11 cellular contexts compared by ENCODE assay signal in the genomic region with DNA sequence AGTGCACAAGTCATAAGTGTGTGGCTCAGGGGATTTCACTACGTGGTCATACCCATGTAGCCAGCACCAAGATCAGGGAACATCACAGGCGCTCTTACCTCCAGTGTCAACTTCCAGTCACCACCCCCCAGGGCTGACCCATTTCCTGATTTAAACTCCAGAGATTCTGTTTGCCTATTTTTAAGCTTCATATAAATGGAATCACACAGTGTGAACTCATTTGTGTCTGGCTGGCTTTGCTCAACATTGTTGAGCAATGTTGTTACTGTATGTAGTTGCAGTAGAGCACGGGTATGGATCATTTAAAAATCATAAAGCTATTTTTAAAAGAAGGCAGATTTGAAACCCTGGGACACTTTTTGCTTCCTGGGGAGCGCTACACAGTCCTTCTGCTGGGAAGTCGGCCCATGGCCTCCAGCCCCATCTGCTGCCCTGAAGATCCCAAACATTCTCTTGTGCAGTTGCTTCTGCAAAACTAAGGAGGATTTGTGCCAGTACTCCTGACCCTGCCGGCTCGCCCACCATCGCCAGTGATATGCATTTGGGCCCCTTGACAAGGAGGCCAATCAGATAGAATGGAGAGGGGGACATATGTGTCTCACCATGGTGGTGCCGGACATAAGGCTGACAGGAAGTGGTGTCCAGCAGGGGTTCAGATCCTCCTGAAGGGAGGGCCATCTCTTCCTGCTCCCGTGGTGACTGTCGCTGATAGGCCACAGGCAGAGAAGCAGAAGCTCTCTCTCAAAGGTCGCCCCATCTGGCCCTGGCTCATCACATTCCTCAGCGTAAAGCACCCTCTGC. TPM values are rescaled to one million over a fixed set of nuclear protein-coding genes. Genes with fewer than 3 reads are reported as not detected.
DNase-seq lines count a peak whose midpoint lies in the region; ATAC-seq, FAIRE-seq and TF ChIP-seq lines count a peak whose summit lies in the region.
"Had no signal": no experiment of that assay in that cellular context is flagged by ENCODE, and none has a peak within 500 bp of the region (broad histone marks: within the 10 kb centered on the region; RNA-seq: fewer than 3 reads in every experiment).

No MANE protein-coding gene starts in this region.

- intact Hi-C loops in activated CD8-positive, alpha-beta T cell treated with anti-CD3 and anti-CD28 coated beads for 36 hours (cut with micrococcal nuclease), result no loop called here
- intact Hi-C loops in upper lobe of right lung (cut with DNase I), result no loop called here
- intact Hi-C loops in activated T-helper 1 cell treated with anti-CD3 and anti-CD28 coated beads, Interleukin-12 subunit alpha, Interleukin-12 subunit beta, Interleukin-2, Interleukin-4 antibody, amounts not matched to agents 30 ng/mL and 10 ng/mL and 1 ng/mL, durations not matched to agents 14 hours and 24 hours and 36 hours (cut with micrococcal nuclease), result no loop called here

- H3K27ac Mint-ChIP-seq in activated CD8-positive, alpha-beta T cell treated with anti-CD3 and anti-CD28 coated beads, Interleukin-2, amount 10 ng/mL, durations not matched to agents 7 days and 5 days, result no peak overlapping the region
- no peak overlapping the region for H3K27ac Mint-ChIP-seq in activated CD8-positive, alpha-beta T cell treated with anti-CD3 and anti-CD28 coated beads for 36 hours
- H3K27ac Mint-ChIP-seq in astrocyte (ENCODE audit: unreplicated experiment), result no peak overlapping the region
- H3K27ac Mint-ChIP-seq in activated T-helper 1 cell treated with anti-CD3 and anti-CD28 coated beads, Interleukin-12 subunit alpha, Interleukin-12 subunit beta, Interleukin-2, Interleukin-4 antibody, amounts not matched to agents 30 ng/mL and 10 ng/mL and 1 ng/mL, durations not matched to agents 14 hours and 24 hours and 36 hours, result no peak overlapping the region

- peak overlapping the region; percentile 9 for H3K4me2 ChIP-seq in astrocyte (ENCODE audit: low read length)

- peaks cover 31% of the 10 kb centered on the region for H3K4me1 ChIP-seq in astrocyte (ENCODE audit: insufficient read depth, low read length)
- peaks cover 33% of the 10 kb centered on the region for H3K4me1 ChIP-seq in upper lobe of right lung

- peak; percentile 18 for DNase-seq in activated CD8-positive, alpha-beta T cell treated with anti-CD3 and anti-CD28 coated beads, Interleukin-2, amount 10 ng/mL, durations not matched to agents 7 days and 5 days
- no peak for DNase-seq in activated CD8-positive, alpha-beta T cell treated with anti-CD3 and anti-CD28 coated beads for 36 hours
- DNase-seq in astrocyte (ENCODE audit: low read depth), result no peak
- DNase-seq in left lobe of liver (ENCODE audit: low spot score), result peak; percentile 38
- DNase-seq in upper lobe of right lung, result no peak
- DNase-seq in SW 1271 (lab: John Stamatoyannopoulos, UW), result no peak
- DNase-seq in activated T-helper 1 cell treated with anti-CD3 and anti-CD28 coated beads, Interleukin-12 subunit alpha, Interleukin-12 subunit beta, Interleukin-2, Interleukin-4 antibody, amounts not matched to agents 30 ng/mL and 10 ng/mL and 1 ng/mL, durations not matched to agents 14 hours and 24 hours and 36 hours (ENCODE audit: low spot score), result no peak
- DNase-seq in DMS114 treated with DMSO at 0.1 percent for 48 hours (lab: John Stamatoyannopoulos, UW; ENCODE audit: unreplicated experiment), result no peak

- H2AFZ ChIP-seq in astrocyte (ENCODE audit: low read depth, low read length), result peak overlapping the region; percentile 49

- H3K27me3 Mint-ChIP-seq in activated CD8-positive, alpha-beta T cell treated with anti-CD3 and anti-CD28 coated beads, Interleukin-2, amount 10 ng/mL, durations not matched to agents 7 days and 5 days (ENCODE audit: low read depth), result peaks cover 20% of the 10 kb centered on the region
- H3K27me3 Mint-ChIP-seq in activated CD8-positive, alpha-beta T cell treated with anti-CD3 and anti-CD28 coated beads for 36 hours, result peaks cover 8% of the 10 kb centered on the region
- peaks cover 4% of the 10 kb centered on the region for H3K27me3 Mint-ChIP-seq in astrocyte (ENCODE audit: low read depth, unreplicated experiment)
- H3K27me3 Mint-ChIP-seq in activated T-helper 1 cell treated with anti-CD3 and anti-CD28 coated beads, Interleukin-12 subunit alpha, Interleukin-12 subunit beta, Interleukin-2, Interleukin-4 antibody, amounts not matched to agents 30 ng/mL and 10 ng/mL and 1 ng/mL, durations not matched to agents 14 hours and 24 hours and 36 hours (ENCODE audit: insufficient read depth), result peaks cover 12% of the 10 kb centered on the region

- no peaks in the 10 kb centered on the region for H3K27me3 ChIP-seq in astrocyte (ENCODE audit: insufficient read depth, low read length)
- H3K27me3 ChIP-seq in upper lobe of right lung, result peaks cover 6% of the 10 kb centered on the region

- H3K4me3 ChIP-seq in astrocyte (ENCODE audit: insufficient read depth, low read depth, low read length), result no peak overlapping the region
- H3K4me3 ChIP-seq in upper lobe of right lung, result no peak overlapping the region
- H3K4me3 ChIP-seq: SJSA1, skin epidermis had no signal

- no peaks in the 10 kb centered on the region for H3K9me3 Mint-ChIP-seq in activated CD8-positive, alpha-beta T cell treated with anti-CD3 and anti-CD28 coated beads, Interleukin-2, amount 10 ng/mL, durations not matched to agents 7 days and 5 days (ENCODE audit: insufficient read depth)
- peaks cover 3% of the 10 kb centered on the region for H3K9me3 Mint-ChIP-seq in activated CD8-positive, alpha-beta T cell treated with anti-CD3 and anti-CD28 coated beads for 36 hours
- H3K9me3 Mint-ChIP-seq in astrocyte (ENCODE audit: unreplicated experiment), result peaks cover 2% of the 10 kb centered on the region
- H3K9me3 Mint-ChIP-seq in activated T-helper 1 cell treated with anti-CD3 and anti-CD28 coated beads, Interleukin-12 subunit alpha, Interleukin-12 subunit beta, Interleukin-2, Interleukin-4 antibody, amounts not matched to agents 30 ng/mL and 10 ng/mL and 1 ng/mL, durations not matched to agents 14 hours and 24 hours and 36 hours, result no peaks in the 10 kb centered on the region

- CTCF ChIA-PET in activated CD8-positive, alpha-beta T cell treated with anti-CD3 and anti-CD28 coated beads, Interleukin-2, amount 10 ng/mL, durations not matched to agents 7 days and 5 days (lab: Charles Lee), result interaction anchor here (0.9 to 1.1 kb wide), 2 partner anchors 23 to 132 kb away, joined by 3 read pairs; no protein-coding TSS in a partner anchor
- CTCF ChIA-PET in activated CD8-positive, alpha-beta T cell treated with anti-CD3 and anti-CD28 coated beads for 36 hours (lab: Charles Lee), result no interaction called here

- FAIRE-seq in astrocyte (lab: Jason Lieb, UNC), result no peak

- H3K27ac ChIP-seq in astrocyte (ENCODE audit: low read depth, low read length), result no peak overlapping the region
- H3K27ac ChIP-seq in upper lobe of right lung, result no peak overlapping the region
- H3K27ac ChIP-seq: SJSA1 had no signal

- POLR2A ChIA-PET in activated CD8-positive, alpha-beta T cell treated with anti-CD3 and anti-CD28 coated beads, Interleukin-2, amount 10 ng/mL, durations not matched to agents 7 days and 5 days (lab: Charles Lee), result no interaction called here
- POLR2A ChIA-PET in activated CD8-positive, alpha-beta T cell treated with anti-CD3 and anti-CD28 coated beads for 36 hours (lab: Charles Lee), result no interaction called here

- H3K9me3 ChIP-seq in astrocyte (ENCODE audit: insufficient read depth, low read depth, low read length) (peaks cover 5% of the 10 kb centered on the region), upper lobe of right lung (peaks cover under 1% of the 10 kb centered on the region)
- H3K9me3 ChIP-seq: SJSA1 had no signal

- TF ChIP-seq CTCF in activated CD8-positive, alpha-beta T cell treated with anti-CD3 and anti-CD28 coated beads for 36 hours (IDR thresholded peaks at IDR 0.05), result no peak
- TF ChIP-seq CTCF in astrocyte (IDR thresholded peaks at IDR 0.05; ENCODE audit: insufficient read depth, low read depth, low read length), result no peak
- TF ChIP-seq CTCF in upper lobe of right lung (IDR thresholded peaks at IDR 0.05), result no peak

- H3K36me3 ChIP-seq in astrocyte (ENCODE audit: insufficient read depth, low read length) (no peaks in the 10 kb centered on the region), upper lobe of right lung (no peaks in the 10 kb centered on the region)
- H3K36me3 ChIP-seq: SJSA1 had no signal

- no peak for ATAC-seq in activated CD8-positive, alpha-beta T cell treated with anti-CD3 and anti-CD28 coated beads, Interleukin-2, amount 10 ng/mL, durations not matched to agents 7 days and 5 days
- no peak for ATAC-seq in activated CD8-positive, alpha-beta T cell treated with anti-CD3 and anti-CD28 coated beads for 36 hours
- ATAC-seq in left lobe of liver, result no peak
- peak; percentile 75 for ATAC-seq in upper lobe of right lung

- no peaks in the 10 kb centered on the region for H4K20me1 ChIP-seq in astrocyte (ENCODE audit: insufficient read depth, low read length)

- H3K36me3 Mint-ChIP-seq in activated CD8-positive, alpha-beta T cell treated with anti-CD3 and anti-CD28 coated beads, Interleukin-2, amount 10 ng/mL, durations not matched to agents 7 days and 5 days (ENCODE audit: low read depth), result no peaks in the 10 kb centered on the region
- H3K36me3 Mint-ChIP-seq in activated CD8-positive, alpha-beta T cell treated with anti-CD3 and anti-CD28 coated beads for 36 hours (ENCODE audit: low read depth), result no peaks in the 10 kb centered on the region
- peaks cover 2% of the 10 kb centered on the region for H3K36me3 Mint-ChIP-seq in astrocyte (ENCODE audit: low read depth, unreplicated experiment)
- H3K36me3 Mint-ChIP-seq in activated T-helper 1 cell treated with anti-CD3 and anti-CD28 coated beads, Interleukin-12 subunit alpha, Interleukin-12 subunit beta, Interleukin-2, Interleukin-4 antibody, amounts not matched to agents 30 ng/mL and 10 ng/mL and 1 ng/mL, durations not matched to agents 14 hours and 24 hours and 36 hours (ENCODE audit: low read depth), result no peaks in the 10 kb centered on the region

- H3K79me2 ChIP-seq in astrocyte (ENCODE audit: insufficient read depth, low read length), result no peaks in the 10 kb centered on the region

- no peak overlapping the region for H3K9ac ChIP-seq in astrocyte (ENCODE audit: low read length)

- no peak overlapping the region for H3K4me3 Mint-ChIP-seq in activated CD8-positive, alpha-beta T cell treated with anti-CD3 and anti-CD28 coated beads, Interleukin-2, amount 10 ng/mL, durations not matched to agents 7 days and 5 days
- no peak overlapping the region for H3K4me3 Mint-ChIP-seq in activated CD8-positive, alpha-beta T cell treated with anti-CD3 and anti-CD28 coated beads for 36 hours
- H3K4me3 Mint-ChIP-seq in astrocyte (ENCODE audit: unreplicated experiment), result no peak overlapping the region
- no peak overlapping the region for H3K4me3 Mint-ChIP-seq in activated T-helper 1 cell treated with anti-CD3 and anti-CD28 coated beads, Interleukin-12 subunit alpha, Interleukin-12 subunit beta, Interleukin-2, Interleukin-4 antibody, amounts not matched to agents 30 ng/mL and 10 ng/mL and 1 ng/mL, durations not matched to agents 14 hours and 24 hours and 36 hours

- H3K4me1 Mint-ChIP-seq in activated CD8-positive, alpha-beta T cell treated with anti-CD3 and anti-CD28 coated beads, Interleukin-2, amount 10 ng/mL, durations not matched to agents 7 days and 5 days (ENCODE audit: low read depth), result no peaks in the 10 kb centered on the region
- no peaks in the 10 kb centered on the region for H3K4me1 Mint-ChIP-seq in activated CD8-positive, alpha-beta T cell treated with anti-CD3 and anti-CD28 coated beads for 36 hours (ENCODE audit: low read depth)
- peaks cover 21% of the 10 kb centered on the region for H3K4me1 Mint-ChIP-seq in astrocyte (ENCODE audit: low read depth, unreplicated experiment)
- no peaks in the 10 kb centered on the region for H3K4me1 Mint-ChIP-seq in activated T-helper 1 cell treated with anti-CD3 and anti-CD28 coated beads, Interleukin-12 subunit alpha, Interleukin-12 subunit beta, Interleukin-2, Interleukin-4 antibody, amounts not matched to agents 30 ng/mL and 10 ng/mL and 1 ng/mL, durations not matched to agents 14 hours and 24 hours and 36 hours (ENCODE audit: low read depth)

RNA-seq across cellular contexts. Expression of a gene that starts 13.3 kb away (rescaled TPM):
- not detected for total RNA-seq in activated CD8-positive, alpha-beta T cell treated with anti-CD3 and anti-CD28 coated beads, Interleukin-2, amount 10 ng/mL, durations not matched to agents 7 days and 5 days
- total RNA-seq in activated CD8-positive, alpha-beta T cell treated with anti-CD3 and anti-CD28 coated beads for 36 hours, result not detected
- total RNA-seq in astrocyte (not detected in 2 replicates), left lobe of liver (not detected), upper lobe of right lung (not detected)
- not detected in 2 replicates for total RNA-seq in activated T-helper 1 cell treated with anti-CD3 and anti-CD28 coated beads, Interleukin-12 subunit alpha, Interleukin-12 subunit beta, Interleukin-2, Interleukin-4 antibody, amounts not matched to agents 30 ng/mL and 10 ng/mL and 1 ng/mL, durations not matched to agents 14 hours and 24 hours and 36 hours
- total RNA-seq: lung microvascular endothelial cell, SJSA1 had no signal

RNA-seq across cellular contexts. Expression of a gene that starts 18.3 kb away (rescaled TPM):
- total RNA-seq in activated CD8-positive, alpha-beta T cell treated with anti-CD3 and anti-CD28 coated beads, Interleukin-2, amount 10 ng/mL, durations not matched to agents 7 days and 5 days, result not detected
- not detected for total RNA-seq in activated CD8-positive, alpha-beta T cell treated with anti-CD3 and anti-CD28 coated beads for 36 hours
- not detected in 2 replicates for total RNA-seq in astrocyte
- total RNA-seq in left lobe of liver, result not detected
- total RNA-seq in upper lobe of right lung, result 0.43 TPM
- not detected in 2 replicates for total RNA-seq in activated T-helper 1 cell treated with anti-CD3 and anti-CD28 coated beads, Interleukin-12 subunit alpha, Interleukin-12 subunit beta, Interleukin-2, Interleukin-4 antibody, amounts not matched to agents 30 ng/mL and 10 ng/mL and 1 ng/mL, durations not matched to agents 14 hours and 24 hours and 36 hours
- total RNA-seq: lung microvascular endothelial cell, SJSA1 had no signal

RNA-seq across cellular contexts. Expression of a gene that starts 34.8 kb away (rescaled TPM):
- 100 to 1,000 TPM; 328 to 332 TPM for total RNA-seq in activated CD8-positive, alpha-beta T cell treated with anti-CD3 and anti-CD28 coated beads, Interleukin-2, amount 10 ng/mL, durations not matched to agents 7 days and 5 days
- total RNA-seq in activated CD8-positive, alpha-beta T cell treated with anti-CD3 and anti-CD28 coated beads for 36 hours, result 100 to 1,000 TPM; 170 to 179 TPM
- 121 and 143 TPM in 2 replicates for total RNA-seq in astrocyte
- total RNA-seq in left lobe of liver, result 42.9 TPM
- 179 TPM for total RNA-seq in upper lobe of right lung
- 315 and 317 TPM in 2 replicates for total RNA-seq in activated T-helper 1 cell treated with anti-CD3 and anti-CD28 coated beads, Interleukin-12 subunit alpha, Interleukin-12 subunit beta, Interleukin-2, Interleukin-4 antibody, amounts not matched to agents 30 ng/mL and 10 ng/mL and 1 ng/mL, durations not matched to agents 14 hours and 24 hours and 36 hours

Comparison
In these comparisons a context has a peak if more than half of its experiments do, and no peak if none do; other contexts are left out.
1. DNase-seq: peak in activated CD8-positive, alpha-beta T cell treated with anti-CD3 and anti-CD28 coated beads, Interleukin-2, amount 10 ng/mL, durations not matched to agents 7 days and 5 days (single experiment) and left lobe of liver (single experiment); none in activated CD8-positive, alpha-beta T cell treated with anti-CD3 and anti-CD28 coated beads for 36 hours (single experiment), astrocyte (single experiment), upper lobe of right lung (single experiment), SW 1271 (0 of 2), activated T-helper 1 cell treated with anti-CD3 and anti-CD28 coated beads, Interleukin-12 subunit alpha, Interleukin-12 subunit beta, Interleukin-2, Interleukin-4 antibody, amounts not matched to agents 30 ng/mL and 10 ng/mL and 1 ng/mL, durations not matched to agents 14 hours and 24 hours and 36 hours (single experiment) and DMS114 treated with DMSO at 0.1 percent for 48 hours (single experiment).